In the genomic region with DNA sequence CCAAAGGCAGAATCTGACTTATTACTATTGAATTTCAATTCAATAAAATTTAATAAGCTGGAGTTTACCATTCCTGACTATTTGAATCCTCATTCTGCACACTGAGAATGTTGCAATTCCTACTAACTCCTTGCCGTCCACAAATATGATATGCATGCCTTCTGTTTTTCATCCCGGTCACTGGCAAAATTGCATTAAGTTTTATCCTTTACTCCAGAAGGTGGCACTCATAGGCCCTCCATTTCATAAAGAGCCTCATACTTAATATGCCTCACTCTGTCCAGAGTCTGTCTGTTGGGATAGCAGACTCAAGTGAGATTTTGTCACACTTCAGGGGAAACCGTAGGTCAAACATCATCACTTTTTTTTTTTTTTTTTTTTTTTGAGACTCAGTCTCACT, we compare ENCODE assay signal across 9 cellular contexts. TPM values are rescaled to one million over a fixed set of nuclear protein-coding genes. Genes with fewer than 3 reads are reported as not detected.
DNase-seq lines count a peak whose midpoint lies in the region; TF ChIP-seq lines count a peak whose summit lies in the region.
"Had no signal": no experiment of that assay in that cellular context is flagged by ENCODE, and none has a peak within 500 bp of the region (broad histone marks: within the 10 kb centered on the region; RNA-seq: fewer than 3 reads in every experiment).

No MANE protein-coding gene starts in this region.

- H3K4me1 Mint-ChIP-seq in Calu3 (ENCODE audit: low read depth, unreplicated experiment): peaks cover 64% of the 10 kb centered on the region

- H3K36me3 Mint-ChIP-seq in Calu3 (ENCODE audit: insufficient read depth, unreplicated experiment): peaks cover 73% of the 10 kb centered on the region

- no peak overlapping the region for H4K8ac ChIP-seq in neuronal stem cell (ENCODE audit: low read depth, low read length)

- TF ChIP-seq CTCF in Calu3 (IDR thresholded peaks at IDR 0.05; ENCODE audit: unreplicated experiment): peak; percentile 12
- peak in 1 of 7 experiments; percentile 21 for TF ChIP-seq CTCF in stomach (IDR thresholded peaks at IDR 0.05)

- no peak overlapping the region for H3K14ac ChIP-seq in neuronal stem cell (ENCODE audit: low read length)

- no peak overlapping the region for H3K4me3 ChIP-seq in Jurkat, Clone E6-1 (ENCODE audit: low read length)
- no peak overlapping the region for H3K4me3 ChIP-seq in adipocyte (ENCODE audit: low read length)
- no peak overlapping the region for H3K4me3 ChIP-seq in neuronal stem cell (ENCODE audit: low read length in 2 of 2)
- no peak overlapping the region for H3K4me3 ChIP-seq in stomach

- H3K27me3 Mint-ChIP-seq in Calu3 (ENCODE audit: unreplicated experiment): no peaks in the 10 kb centered on the region

- H3K4me3 Mint-ChIP-seq in Calu3 (ENCODE audit: low read depth, unreplicated experiment): no peak overlapping the region

- H3K9ac ChIP-seq in adipocyte (ENCODE audit: low read length) (no peak overlapping the region), neuronal stem cell (ENCODE audit: low read depth, low read length, poor library complexity) (no peak overlapping the region)

- H2AK5ac ChIP-seq in neuronal stem cell (ENCODE audit: low read depth, low read length): no peak overlapping the region

- H2BK12ac ChIP-seq in neuronal stem cell (ENCODE audit: low read length): no peak overlapping the region

- H3K27me3 ChIP-seq in adipocyte (replicated peaks; ENCODE audit: control insufficient read depth, insufficient read depth, low read length) (no peaks in the 10 kb centered on the region), neuronal stem cell (ENCODE audit: control insufficient read depth in 3 of 3, insufficient read depth in 3 of 3, low read depth in 1 of 3, low read length in 3 of 3) (peaks cover 0 to under 1% (median 0%) of the 10 kb centered on the region in 3 experiments), stomach (no peaks in the 10 kb centered on the region)

- H3K4ac ChIP-seq in neuronal stem cell (ENCODE audit: low read length): no peak overlapping the region

- H3K4me2 ChIP-seq in neuronal stem cell (ENCODE audit: insufficient read depth, low read length, poor library complexity, severe bottlenecking): no peak overlapping the region

- H2BK15ac ChIP-seq in neuronal stem cell (ENCODE audit: low read length): no peak overlapping the region

- BruUV-seq in Calu3 (replicated peaks; lab: Mats Ljungman, UMichigan): no TSS peak

- H3K9me3 Mint-ChIP-seq in Calu3 (ENCODE audit: low read depth, unreplicated experiment): no peaks in the 10 kb centered on the region

- peak overlapping the region; percentile 45 for H3K27ac Mint-ChIP-seq in Calu3 (ENCODE audit: unreplicated experiment)

- no peak overlapping the region for H2AFZ ChIP-seq in neuronal stem cell (ENCODE audit: low read length)

- H3K27ac ChIP-seq in neuronal stem cell (replicated peaks; ENCODE audit: low read length): no peak overlapping the region
- H3K27ac ChIP-seq in stomach: no peak overlapping the region

- DNase-seq in Calu3: no peak
- peak; percentile 18 for DNase-seq in Jurkat, Clone E6-1 (ENCODE audit: low read depth, low spot score)
- DNase-seq in adipocyte (ENCODE audit: low read depth): peak; percentile 95
- peak; percentile 62 to 73 for DNase-seq in lung microvascular endothelial cell (ENCODE audit: low read depth in 2 of 2)
- DNase-seq in neuronal stem cell (ENCODE audit: low spot score): no peak
- no peak for DNase-seq in stimulated activated CD4-positive, alpha-beta T cell treated with anti-CD3 and anti-CD28 coated beads, Interleukin-4, amount 100 ng/mL, for 24 hours
- no peak for DNase-seq in stomach
- no peak for DNase-seq in inferior parietal cortex (ENCODE audit: extremely low spot score)

- no peak overlapping the region for H4K91ac ChIP-seq in neuronal stem cell (ENCODE audit: low read depth, low read length, poor library complexity)

- CTCF ChIA-PET in Calu3 (lab: Charles Lee): interaction anchor here (0.8 to 1.1 kb wide), 2 partner anchors 45 to 78 kb away, joined by 4 to 7 read pairs; a partner anchor contains a TSS

- no peak overlapping the region for H3K23ac ChIP-seq in neuronal stem cell (ENCODE audit: low read depth, low read length, poor library complexity)

- no peak for TF ChIP-seq POLR2A in stomach (IDR thresholded peaks at IDR 0.05)

- no peak overlapping the region for H2BK120ac ChIP-seq in neuronal stem cell (ENCODE audit: low read depth, low read length)

- H3K4me1 ChIP-seq in adipocyte (ENCODE audit: control insufficient read depth, insufficient read depth, low read length) (peaks cover 11% of the 10 kb centered on the region), neuronal stem cell (ENCODE audit: control insufficient read depth in 2 of 2, insufficient read depth in 1 of 2, low read depth in 1 of 2, low read length in 2 of 2) (no peaks in the 10 kb centered on the region), stomach (peaks cover 0 to 33% (median 9%) of the 10 kb centered on the region in 4 donors)

- intact Hi-C loops in Calu3 (cut with micrococcal nuclease; ENCODE audit: unreplicated experiment): loop anchor here (2.0 to 5.0 kb wide), 2 partner anchors 49 to 103 kb away; no protein-coding TSS in a partner anchor
- intact Hi-C loops in stomach (cut with DNase I; ENCODE audit: low total_unique reads): loop anchor here (10.0 kb wide), 1 partner anchor 101 kb away; a partner anchor contains a TSS

- no CpG with 5 or more reads among the region's 3 CpGs for WGBS in neuronal stem cell (ENCODE audit: extremely low coverage in 2 of 2, insufficient read length in 2 of 2, insufficient replicate concordance in 1 of 2), 2 donors
- 10 to 28% (median 22%) methylated on average over 3 of the region's 3 CpGs for WGBS in stomach, 5 donors

- no peak for TF ChIP-seq EP300 in stomach (IDR thresholded peaks at IDR 0.05)

- H3K9me3 ChIP-seq in adipocyte (ENCODE audit: control insufficient read depth, low read length) (no peaks in the 10 kb centered on the region), neuronal stem cell (replicated peaks in 1 of 2; ENCODE audit: control insufficient read depth in 2 of 2, insufficient read depth in 1 of 2, low read depth in 1 of 2, low read length in 2 of 2) (no peaks in the 10 kb centered on the region), stomach (no peaks in the 10 kb centered on the region)

- H3K36me3 ChIP-seq in adipocyte (ENCODE audit: control insufficient read depth, insufficient read depth, low read length, severe bottlenecking) (no peaks in the 10 kb centered on the region), neuronal stem cell (replicated peaks in 1 of 2; ENCODE audit: control insufficient read depth in 2 of 2, insufficient read depth in 2 of 2, low read length in 2 of 2) (peaks cover 0 to 8% of the 10 kb centered on the region in 2 donors), stomach (peaks cover 5 to 16% (median 7%) of the 10 kb centered on the region in 4 donors)

- H3K79me1 ChIP-seq in neuronal stem cell (ENCODE audit: low read depth, low read length): no peaks in the 10 kb centered on the region

- no peak overlapping the region for H3K18ac ChIP-seq in neuronal stem cell (ENCODE audit: low read length)

- no peak overlapping the region for H2BK5ac ChIP-seq in neuronal stem cell (ENCODE audit: low read length)

RNA-seq across cellular contexts. Expression of a gene that starts 27.4 kb away (rescaled TPM):
- total RNA-seq in Calu3 (2022) (157 and 173 TPM in 2 replicates), lung microvascular endothelial cell (49.3 and 150 TPM in 2 replicates), stomach (100 to 1,000 TPM in 1 of 5 donors, 10 to 100 TPM in 3, 1 to 10 TPM in 1; 7.6 to 130 (median 20.9) TPM)
- polyA plus RNA-seq in Jurkat, Clone E6-1 (2012; ENCODE audit: insufficient read depth, insufficient read length): 16.9 TPM
- 15.6 TPM for polyA plus RNA-seq in neuronal stem cell (2013, experiment 1 of 2)
- polyA plus RNA-seq in neuronal stem cell (2013, experiment 2 of 2): 16.1 TPM
- polyA plus RNA-seq in stomach: 10 to 100 TPM; 13.4 to 41.5 (median 29.2) TPM

RNA-seq across cellular contexts. Expression of a gene that starts 38.9 kb away (rescaled TPM):
- total RNA-seq in Calu3 (2022): not detected in 2 replicates
- polyA plus RNA-seq in Jurkat, Clone E6-1 (2012; ENCODE audit: insufficient read depth, insufficient read length): not detected
- not detected in 2 replicates for total RNA-seq in lung microvascular endothelial cell
- polyA plus RNA-seq in neuronal stem cell (2013, experiment 1 of 2): not detected
- polyA plus RNA-seq in neuronal stem cell (2013, experiment 2 of 2): not detected
- total RNA-seq in stomach: 1 to 10 TPM in 1 of 5 donors, not detected in 4; 4.2 TPM
- polyA plus RNA-seq in stomach: under 1 TPM in 1 of 3 donors, not detected in 2; 0.37 TPM
- total RNA-seq: subcutaneous adipose tissue had no signal

RNA-seq across cellular contexts. Expression of a gene that starts 45.2 kb away (rescaled TPM):
- total RNA-seq in Calu3 (2022) (67.6 and 74.1 TPM in 2 replicates), lung microvascular endothelial cell (1.7 and 7.1 TPM in 2 replicates), stomach (100 to 1,000 TPM in 1 of 5 donors, 10 to 100 TPM in 3, not detected in 1; 13.2 to 112 (median 42.7) TPM)
- 120 TPM for polyA plus RNA-seq in Jurkat, Clone E6-1 (2012; ENCODE audit: insufficient read depth, insufficient read length)
- polyA plus RNA-seq in neuronal stem cell (2013, experiment 1 of 2): 49.5 TPM
- polyA plus RNA-seq in neuronal stem cell (2013, experiment 2 of 2): 50.2 TPM
- 100 to 1,000 TPM; 117 to 186 (median 158) TPM for polyA plus RNA-seq in stomach

RNA-seq across cellular contexts. Expression of a gene that starts 52.2 kb away (rescaled TPM):
- 72.1 and 75.4 TPM in 2 replicates for total RNA-seq in Calu3 (2022)
- 81.0 TPM for polyA plus RNA-seq in Jurkat, Clone E6-1 (2012; ENCODE audit: insufficient read depth, insufficient read length)
- 83.0 and 105 TPM in 2 replicates for total RNA-seq in lung microvascular endothelial cell
- 37.4 TPM for polyA plus RNA-seq in neuronal stem cell (2013, experiment 1 of 2)
- polyA plus RNA-seq in neuronal stem cell (2013, experiment 2 of 2): 35.9 TPM
- 100 to 1,000 TPM in 1 of 5 donors, 10 to 100 TPM in 3, 1 to 10 TPM in 1; 7.2 to 566 (median 65.2) TPM for total RNA-seq in stomach
- 10 to 100 TPM; 48.0 to 73.1 (median 55.9) TPM for polyA plus RNA-seq in stomach

Comparison
In these comparisons a context has a peak if more than half of its experiments do, and no peak if none do; other contexts are left out.
1. DNase-seq: peak in Jurkat, Clone E6-1 (single experiment), adipocyte (single experiment) and lung microvascular endothelial cell (2 of 2); none in Calu3 (single experiment), neuronal stem cell (single experiment), stimulated activated CD4-positive, alpha-beta T cell treated with anti-CD3 and anti-CD28 coated beads, Interleukin-4, amount 100 ng/mL, for 24 hours (single experiment), stomach (single experiment) and inferior parietal cortex (single experiment).